15 cellular contexts compared by ENCODE assay signal in the genomic region with DNA sequence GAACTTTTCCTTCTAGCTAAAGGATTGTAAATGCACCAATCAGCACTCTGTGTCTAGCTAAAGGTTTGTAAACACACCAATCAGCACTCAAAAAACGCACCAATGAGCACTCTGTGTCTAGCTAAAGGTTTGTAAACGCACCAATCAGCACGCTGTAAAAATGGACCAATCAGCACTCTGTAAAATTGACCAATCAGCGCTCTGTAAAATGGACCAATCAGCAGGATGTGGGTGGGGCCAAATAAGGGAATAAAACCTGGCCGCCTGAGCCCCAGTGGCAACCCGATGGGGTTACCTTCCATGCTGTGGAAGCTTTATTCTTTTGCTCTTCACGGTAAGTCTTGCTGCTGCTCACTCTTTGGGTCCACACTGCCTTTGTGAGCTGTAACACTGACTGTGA. TPM values are rescaled to one million over a fixed set of nuclear protein-coding genes. Genes with fewer than 3 reads are reported as not detected.
"Had no signal": no experiment of that assay in that cellular context is flagged by ENCODE, and none has a peak within 500 bp of the region (broad histone marks: within the 10 kb centered on the region; RNA-seq: fewer than 3 reads in every experiment).

No MANE protein-coding gene starts in this region.

RNA-seq across cellular contexts. Expression of gene OR8B8, which starts 13.9 kb away (rescaled TPM):
- total RNA-seq: stomach, subcutaneous adipose tissue, suprapubic skin, temporal lobe, thoracic aorta, thyroid gland, tibial nerve, transverse colon, upper lobe of left lung, upper lobe of right lung, ureter, urinary bladder, uterus, vagina had no signal
- polyA plus RNA-seq: stomach, urinary bladder had no signal

RNA-seq across cellular contexts. Expression of gene OR8B4, which starts 34.7 kb away (rescaled TPM):
- total RNA-seq: stomach, subcutaneous adipose tissue, suprapubic skin, temporal lobe, thoracic aorta, thyroid gland, tibial nerve, transverse colon, upper lobe of left lung, upper lobe of right lung, ureter, urinary bladder, uterus, vagina had no signal
- polyA plus RNA-seq: stomach, thymus, urinary bladder had no signal
